In the genomic region with DNA sequence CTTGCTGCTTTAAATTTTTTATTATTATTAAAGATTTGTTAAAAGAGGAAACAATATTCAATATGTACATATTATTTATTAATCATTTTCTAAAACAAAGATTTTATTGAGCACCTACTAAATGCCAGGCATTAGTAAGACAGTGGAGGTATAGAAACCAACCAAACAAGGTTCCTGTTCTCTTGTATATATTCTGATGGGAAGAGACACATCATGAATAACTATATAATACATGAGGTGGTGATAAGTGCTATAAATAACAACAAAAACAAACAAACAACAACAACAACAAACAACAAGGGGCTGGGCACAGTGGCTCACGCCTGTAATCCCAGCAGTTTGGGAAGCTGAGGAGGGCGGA, we compare ENCODE assay signal across 9 cellular contexts. TPM values are rescaled to one million over a fixed set of nuclear protein-coding genes. Genes with fewer than 3 reads are reported as not detected.
DNase-seq lines count a peak whose midpoint lies in the region; ATAC-seq and TF ChIP-seq lines count a peak whose summit lies in the region.
"Had no signal": no experiment of that assay in that cellular context is flagged by ENCODE, and none has a peak within 500 bp of the region (broad histone marks: within the 10 kb centered on the region; RNA-seq: fewer than 3 reads in every experiment).

No MANE protein-coding gene starts in this region.

- CTCF ChIA-PET in activated CD4-positive, alpha-beta T cell treated with anti-CD3 and anti-CD28 coated beads, Interleukin-2, amount 10 ng/mL, durations not matched to agents 7 days and 5 days (lab: Charles Lee) = interaction anchor here (1.0 to 1.4 kb wide), 4 partner anchors 10 to 311 kb away, joined by 3 to 7 read pairs (median 4); no protein-coding TSS in a partner anchor

- no peak overlapping the region for H3K4me3 Mint-ChIP-seq in activated CD4-positive, alpha-beta T cell treated with anti-CD3 and anti-CD28 coated beads, Interleukin-2, amount 10 ng/mL, durations not matched to agents 7 days and 5 days

- POLR2A ChIA-PET in activated CD4-positive, alpha-beta T cell treated with anti-CD3 and anti-CD28 coated beads, Interleukin-2, amount 10 ng/mL, durations not matched to agents 7 days and 5 days (lab: Charles Lee) = no interaction called here

- WGBS in suprapubic skin = 88% methylated on average over 2 of the region's 2 CpGs

- H3K9me3 Mint-ChIP-seq in activated CD4-positive, alpha-beta T cell treated with anti-CD3 and anti-CD28 coated beads, Interleukin-2, amount 10 ng/mL, durations not matched to agents 7 days and 5 days = peaks cover 21% of the 10 kb centered on the region

- peak overlapping the region; percentile 63 for H3K27ac Mint-ChIP-seq in activated CD4-positive, alpha-beta T cell treated with anti-CD3 and anti-CD28 coated beads, Interleukin-2, amount 10 ng/mL, durations not matched to agents 7 days and 5 days

- H3K4me3 ChIP-seq in astrocyte of the cerebellum (ENCODE audit: low read depth, low read length) (peak overlapping the region; percentile 96), lower lobe of right lung (peak overlapping the region; percentile 73), suprapubic skin (peak overlapping the region; percentile 87)

- no peaks in the 10 kb centered on the region for H3K36me3 ChIP-seq in lower lobe of right lung
- no peaks in the 10 kb centered on the region for H3K36me3 ChIP-seq in suprapubic skin

- peaks cover 4% of the 10 kb centered on the region for H3K27me3 Mint-ChIP-seq in activated CD4-positive, alpha-beta T cell treated with anti-CD3 and anti-CD28 coated beads, Interleukin-2, amount 10 ng/mL, durations not matched to agents 7 days and 5 days

- peaks cover 10% of the 10 kb centered on the region for H3K4me1 ChIP-seq in lower lobe of right lung
- H3K4me1 ChIP-seq in suprapubic skin = peaks cover 14% of the 10 kb centered on the region

- intact Hi-C loops in lower lobe of right lung (cut with DNase I) = no loop called here

- H3K36me3 Mint-ChIP-seq in activated CD4-positive, alpha-beta T cell treated with anti-CD3 and anti-CD28 coated beads, Interleukin-2, amount 10 ng/mL, durations not matched to agents 7 days and 5 days (ENCODE audit: low read depth) = peaks cover 19% of the 10 kb centered on the region

- H3K27ac ChIP-seq in lower lobe of right lung (peak overlapping the region; percentile 80), suprapubic skin (no peak overlapping the region)

- no peak for ATAC-seq in lower lobe of right lung
- ATAC-seq in HG02885 (IDR thresholded peaks at IDR 0.05; ENCODE audit: poor library complexity, unreplicated experiment) = no peak

- TF ChIP-seq EP300 in suprapubic skin (IDR thresholded peaks at IDR 0.05) = no peak

- no peaks in the 10 kb centered on the region for H3K9me3 ChIP-seq in lower lobe of right lung
- H3K9me3 ChIP-seq in suprapubic skin = no peaks in the 10 kb centered on the region

- no peak for DNase-seq in activated CD4-positive, alpha-beta T cell treated with anti-CD3 and anti-CD28 coated beads, Interleukin-2, amount 10 ng/mL, durations not matched to agents 7 days and 5 days
- DNase-seq in activated CD4-positive, alpha-beta T cell treated with anti-CD3 and anti-CD28 coated beads for 4 hours = no peak
- DNase-seq in astrocyte of the cerebellum (ENCODE audit: low read depth) (no peak), lower lobe of right lung (no peak), suprapubic skin (ENCODE audit: low spot score in 2 of 2) (no peak), SK-N-DZ (ENCODE audit: low spot score) (no peak)
- no peak for DNase-seq in central memory CD4-positive, alpha-beta T cell

- no peaks in the 10 kb centered on the region for H3K27me3 ChIP-seq in lower lobe of right lung (ENCODE audit: low read depth)
- no peaks in the 10 kb centered on the region for H3K27me3 ChIP-seq in suprapubic skin

- TF ChIP-seq POLR2A in suprapubic skin (IDR thresholded peaks at IDR 0.05) = no peak

- TF ChIP-seq CTCF in astrocyte of the cerebellum (IDR thresholded peaks at IDR 0.05; ENCODE audit: low read depth, low read length, missing control alignments) (no peak), lower lobe of right lung (IDR thresholded peaks at IDR 0.05) (no peak), suprapubic skin (IDR thresholded peaks at IDR 0.05) (no peak)

- in situ Hi-C loops in astrocyte of the cerebellum (cut with HindIII; ENCODE audit: low sequenced_read_pairs) = no loop called here

- peaks cover 27% of the 10 kb centered on the region for H3K4me1 Mint-ChIP-seq in activated CD4-positive, alpha-beta T cell treated with anti-CD3 and anti-CD28 coated beads, Interleukin-2, amount 10 ng/mL, durations not matched to agents 7 days and 5 days

RNA-seq across cellular contexts. Expression of a gene that starts 0.6 kb away (rescaled TPM):
- total RNA-seq in activated CD4-positive, alpha-beta T cell treated with anti-CD3 and anti-CD28 coated beads, Interleukin-2, amount 10 ng/mL, durations not matched to agents 7 days and 5 days = 10 to 100 TPM; 32.6 to 34.3 TPM
- total RNA-seq in lower lobe of right lung (174 TPM), suprapubic skin (10 to 100 TPM; 15.6 to 21.2 (median 18.8) TPM)
- polyA plus RNA-seq in SK-N-DZ (2014; cell fraction: cytosol; rRNA removed) = 31.8 and 42.3 TPM in 2 replicates
- polyA plus RNA-seq in SK-N-DZ (2014; cell fraction: nucleus; rRNA removed) = 18.0 and 21.5 TPM in 2 replicates

RNA-seq across cellular contexts. Expression of a gene that starts 45.1 kb away (rescaled TPM):
- total RNA-seq in activated CD4-positive, alpha-beta T cell treated with anti-CD3 and anti-CD28 coated beads, Interleukin-2, amount 10 ng/mL, durations not matched to agents 7 days and 5 days = not detected
- 4.4 TPM for total RNA-seq in lower lobe of right lung
- total RNA-seq in suprapubic skin = 1 to 10 TPM in 2 of 4 donors, under 1 TPM in 2; 0.68 to 4.2 (median 1.1) TPM
- polyA plus RNA-seq in SK-N-DZ (2014; cell fraction: cytosol; rRNA removed) = not detected in 2 replicates
- not detected in 2 replicates for polyA plus RNA-seq in SK-N-DZ (2014; cell fraction: nucleus; rRNA removed)
- total RNA-seq: NCI-H460 had no signal

RNA-seq across cellular contexts. Expression of a gene that starts 49.6 kb away (rescaled TPM):
- 10 to 100 TPM in 1 of 2 experiments, 1 to 10 TPM in 1; 9.9 to 10.2 TPM for total RNA-seq in activated CD4-positive, alpha-beta T cell treated with anti-CD3 and anti-CD28 coated beads, Interleukin-2, amount 10 ng/mL, durations not matched to agents 7 days and 5 days
- 64.8 TPM for total RNA-seq in lower lobe of right lung
- 1 to 10 TPM in 3 of 4 donors, under 1 TPM in 1; 0.49 to 2.6 (median 1.4) TPM for total RNA-seq in suprapubic skin
- not detected in 2 replicates for polyA plus RNA-seq in SK-N-DZ (2014; cell fraction: cytosol; rRNA removed)
- polyA plus RNA-seq in SK-N-DZ (2014; cell fraction: nucleus; rRNA removed) = not detected in 2 replicates
